9 cellular contexts compared by ENCODE assay signal in the genomic region with DNA sequence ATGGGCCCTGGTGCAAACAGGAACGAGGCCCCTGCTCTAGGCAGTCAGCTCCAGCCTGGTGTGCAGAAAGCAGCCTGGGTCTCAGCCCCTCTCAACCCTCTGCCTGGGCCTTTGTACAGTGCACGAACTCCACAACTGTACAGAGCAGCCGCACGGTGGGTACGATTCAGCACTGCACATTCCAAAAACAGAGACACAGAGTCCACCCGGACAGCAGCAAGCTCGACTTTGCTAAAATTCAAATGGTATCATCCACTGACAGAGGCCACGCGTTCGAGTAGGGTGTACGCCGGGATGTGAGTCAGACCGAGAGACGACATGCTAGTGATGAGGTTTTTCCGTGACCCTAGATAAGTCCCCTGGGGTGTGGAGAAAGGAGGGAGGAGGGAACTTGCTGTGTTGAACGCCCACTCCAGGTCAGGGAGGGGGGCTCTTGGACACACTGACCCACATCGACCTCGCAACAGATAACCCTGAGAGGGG.
DNase-seq lines count a peak whose midpoint lies in the region; ATAC-seq and TF ChIP-seq lines count a peak whose summit lies in the region.
"Had no signal": no experiment of that assay in that cellular context is flagged by ENCODE, and none has a peak within 500 bp of the region (broad histone marks: within the 10 kb centered on the region; RNA-seq: fewer than 3 reads in every experiment).

No MANE protein-coding gene starts in this region.

- H3K4me1 Mint-ChIP-seq in natural killer cell treated with Interleukin-12 subunit alpha and Interleukin-12 subunit beta and Interleukin-15 and Interleukin-18, amount 100 ng/mL, for 72 hours (ENCODE audit: low read depth in 2 of 2), result peaks cover 19 to 35% of the 10 kb centered on the region in 2 donors
- peaks cover 0 to 24% of the 10 kb centered on the region in 2 donors for H3K4me1 Mint-ChIP-seq in natural killer cell

- H3K27me3 Mint-ChIP-seq in natural killer cell treated with Interleukin-12 subunit alpha and Interleukin-12 subunit beta and Interleukin-15 and Interleukin-18, amount 100 ng/mL, for 72 hours, result no peaks in the 10 kb centered on the region
- no peaks in the 10 kb centered on the region for H3K27me3 Mint-ChIP-seq in natural killer cell (ENCODE audit: low read depth in 2 of 2)

- H3K27ac Mint-ChIP-seq in natural killer cell treated with Interleukin-12 subunit alpha and Interleukin-12 subunit beta and Interleukin-15 and Interleukin-18, amount 100 ng/mL, for 72 hours, result peak overlapping the region in 1 of 2 donors; percentile 59
- no peak overlapping the region for H3K27ac Mint-ChIP-seq in natural killer cell

- ATAC-seq in natural killer cell treated with Interleukin-12 subunit alpha and Interleukin-12 subunit beta and Interleukin-15 and Interleukin-18, amount 100 ng/mL, for 72 hours, result peak in 1 of 2 donors; percentile 71
- ATAC-seq in natural killer cell, result no peak
- no peak for ATAC-seq in GM19455 (IDR thresholded peaks at IDR 0.05; ENCODE audit: unreplicated experiment)
- ATAC-seq: upper lobe of right lung had no signal

- no peak for TF ChIP-seq CTCF in natural killer cell (IDR thresholded peaks at IDR 0.05)

- peak overlapping the region; percentile 47 for H3K4me3 Mint-ChIP-seq in natural killer cell treated with Interleukin-12 subunit alpha and Interleukin-12 subunit beta and Interleukin-15 and Interleukin-18, amount 100 ng/mL, for 72 hours
- H3K4me3 Mint-ChIP-seq in natural killer cell, result no peak overlapping the region

- peaks cover 9% of the 10 kb centered on the region for H3K9me3 Mint-ChIP-seq in natural killer cell treated with Interleukin-12 subunit alpha and Interleukin-12 subunit beta and Interleukin-15 and Interleukin-18, amount 100 ng/mL, for 72 hours
- peaks cover 7 to 8% of the 10 kb centered on the region in 2 donors for H3K9me3 Mint-ChIP-seq in natural killer cell

- intact Hi-C loops in natural killer cell (cut with micrococcal nuclease), result no loop called here

- peaks cover 12% of the 10 kb centered on the region for H3K36me3 Mint-ChIP-seq in natural killer cell treated with Interleukin-12 subunit alpha and Interleukin-12 subunit beta and Interleukin-15 and Interleukin-18, amount 100 ng/mL, for 72 hours
- no peaks in the 10 kb centered on the region for H3K36me3 Mint-ChIP-seq in natural killer cell

- no peak for DNase-seq in natural killer cell treated with Interleukin-12 subunit alpha and Interleukin-12 subunit beta and Interleukin-15 and Interleukin-18, amount 100 ng/mL, for 72 hours (ENCODE audit: low spot score)
- no peak for DNase-seq in natural killer cell
- peak; percentile 75 to 83 for DNase-seq in activated CD4-positive, alpha-beta T cell treated with anti-CD3 and anti-CD28 coated beads, Interleukin-2, amount 50 U/mL, for 48 hours
- DNase-seq in iris pigment epithelial cell (ENCODE audit: low read depth), result peak; percentile 7
- no peak for DNase-seq in NCI-H1417 treated with DMSO at 0.1 percent for 48 hours (lab: John Stamatoyannopoulos, UW)
- DNase-seq in occipital lobe (lab: John Stamatoyannopoulos, UW), result no peak
- DNase-seq in NCI-H82 treated with DMSO at 0.1 percent for 48 hours (lab: John Stamatoyannopoulos, UW; ENCODE audit: unreplicated experiment), result no peak
- DNase-seq: upper lobe of right lung had no signal

Comparison
In these comparisons a context has a peak if more than half of its experiments do, and no peak if none do; other contexts are left out.
1. DNase-seq: peak in activated CD4-positive, alpha-beta T cell treated with anti-CD3 and anti-CD28 coated beads, Interleukin-2, amount 50 U/mL, for 48 hours (2 of 2) and iris pigment epithelial cell (single experiment); none in natural killer cell treated with Interleukin-12 subunit alpha and Interleukin-12 subunit beta and Interleukin-15 and Interleukin-18, amount 100 ng/mL, for 72 hours (single experiment), natural killer cell (single experiment), NCI-H1417 treated with DMSO at 0.1 percent for 48 hours (single experiment), occipital lobe (single experiment) and NCI-H82 treated with DMSO at 0.1 percent for 48 hours (single experiment).